ENCODE assay signal across 17 cellular contexts in the genomic region with DNA sequence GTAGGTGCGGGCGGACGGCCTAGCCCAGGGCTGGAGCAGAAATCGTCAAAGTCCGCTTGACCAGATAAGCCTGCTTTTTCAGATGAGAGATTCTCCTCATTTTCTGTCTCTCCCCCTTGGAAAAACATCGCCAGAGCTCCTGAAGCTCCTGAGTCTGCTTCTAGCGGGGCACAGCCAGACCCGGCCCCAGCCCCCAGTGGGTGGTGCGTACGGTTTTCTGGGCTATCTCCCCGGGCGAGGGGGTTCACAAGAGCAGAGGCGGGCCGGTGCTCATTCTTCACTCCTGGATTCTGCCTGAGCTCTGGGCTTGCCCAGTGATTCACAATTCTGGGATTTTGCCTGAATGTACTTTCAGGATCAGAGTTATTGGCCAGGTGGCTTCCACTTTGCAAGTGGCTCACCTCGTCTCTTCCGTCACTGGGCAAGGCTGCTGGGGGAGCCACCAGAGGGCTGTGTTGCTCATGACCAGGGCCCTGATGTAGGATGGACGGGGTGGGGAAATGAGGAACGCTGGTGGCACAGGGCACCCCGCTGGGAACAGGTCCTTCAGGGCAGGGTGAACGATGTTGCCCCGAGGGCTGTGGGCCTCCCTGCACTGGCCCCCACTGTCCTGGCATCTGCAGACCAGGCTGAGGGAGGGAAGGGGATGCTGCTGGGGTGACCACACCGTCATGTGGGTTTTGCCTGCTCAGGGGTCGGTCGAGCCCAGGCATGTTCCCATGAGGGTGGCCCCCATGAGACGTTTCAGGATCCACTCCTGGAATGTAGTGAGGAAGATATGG. TPM values are rescaled to one million over a fixed set of nuclear protein-coding genes. Genes with fewer than 3 reads are reported as not detected.
DNase-seq lines count a peak whose midpoint lies in the region; ATAC-seq, FAIRE-seq and TF ChIP-seq lines count a peak whose summit lies in the region.
"Had no signal": no experiment of that assay in that cellular context is flagged by ENCODE, and none has a peak within 500 bp of the region (broad histone marks: within the 10 kb centered on the region; RNA-seq: fewer than 3 reads in every experiment).

No MANE protein-coding gene starts in this region.

- H3K9me3 Mint-ChIP-seq in neural crest cell, result no peaks in the 10 kb centered on the region
- H3K9me3 Mint-ChIP-seq: GM23338, H9 had no signal

- CTCF ChIA-PET in GM12878 (lab: Yijun Ruan, JAX), result interaction anchor here (1.0 kb wide), 1 partner anchor 92 kb away, joined by 4 read pairs; no protein-coding TSS in a partner anchor

- peaks cover 27% of the 10 kb centered on the region for H3K79me2 ChIP-seq in GM12878 (ENCODE audit: control insufficient read depth, insufficient read depth, low read length)

- intact Hi-C loops in right cardiac atrium (cut with DNase I) (no loop called here), left cardiac atrium (cut with DNase I) (no loop called here), GM12878 (cut with micrococcal nuclease; ENCODE audit: unreplicated experiment) (no loop called here)

- peaks cover 2% of the 10 kb centered on the region for H3K36me3 Mint-ChIP-seq in neural crest cell (ENCODE audit: low read depth)

- ATAC-seq in right cardiac atrium (no peak), left cardiac atrium (no peak), GM12878 (no peak)
- ATAC-seq: GM23338, HCT116 had no signal

- RAD21 ChIA-PET in GM12878 (lab: Charles Lee; ENCODE audit: unreplicated experiment), result no interaction called here

- no peak overlapping the region for H3K4me2 ChIP-seq in GM12878 (ENCODE audit: control insufficient read depth, insufficient read depth)
- H3K4me2 ChIP-seq: GM23338 had no signal

- TF ChIP-seq CTCF in GM12878 (IDR thresholded peaks at IDR 0.05 in 2 of 3, conservative IDR thresholded peaks at IDR 0.05 in 1 of 3; ENCODE audit: control insufficient read depth in 2 of 3, extremely low read depth in 1 of 3, insufficient read depth in 1 of 3, low read depth in 3 of 3, low read length in 3 of 3) (no peak), neural crest cell (conservative IDR thresholded peaks at IDR 0.05) (no peak)

- 86% methylated on average over 25 of the region's 25 CpGs for WGBS in right cardiac atrium
- WGBS in GM12878 (ENCODE audit: insufficient coverage, insufficient replicate concordance, low lambda C conversion rate, missing lambda C conversion rate), result 98% methylated on average over 25 of the region's 25 CpGs

- no peak for TF ChIP-seq EP300 in GM12878 (IDR thresholded peaks at IDR 0.05; ENCODE audit: borderline replicate concordance in 1 of 2, control insufficient read depth in 1 of 2, low read depth in 2 of 2, low read length in 2 of 2)

- SMC1A ChIA-PET in GM12878 (lab: Charles Lee; ENCODE audit: uncharacterized antibody, unreplicated experiment), result no interaction called here

- no peak overlapping the region for H2AFZ ChIP-seq in GM12878 (ENCODE audit: control insufficient read depth, low read depth, low read length)
- H2AFZ ChIP-seq: GM23338 had no signal

- no peak overlapping the region for H3K4me3 Mint-ChIP-seq in neural crest cell
- H3K4me3 Mint-ChIP-seq: CD4-positive, alpha-beta memory T cell; GM23338 had no signal

- TF ChIP-seq POLR2A in GM12878 (IDR thresholded peaks at IDR 0.05; ENCODE audit: low read depth, low read length), result peak; percentile 52; the same call in 1 of the 2 replicates

- peaks cover under 1% of the 10 kb centered on the region for H4K20me1 ChIP-seq in GM12878 (ENCODE audit: control insufficient read depth, insufficient read depth)

- H3K9ac ChIP-seq in HUES6 (ENCODE audit: low read length) (no peak overlapping the region), GM12878 (ENCODE audit: control insufficient read depth, insufficient read depth, low read length) (no peak overlapping the region)

- H3K4me1 Mint-ChIP-seq in neural crest cell, result peaks cover 13% of the 10 kb centered on the region

- H3K4me1 ChIP-seq in right cardiac atrium (ENCODE audit: control insufficient read depth, insufficient read depth, low read length) (no peaks in the 10 kb centered on the region), HUES6 (ENCODE audit: control insufficient read depth, insufficient read depth, low read length) (peaks cover 3% of the 10 kb centered on the region), GM12878 (ENCODE audit: control insufficient read depth, insufficient read depth, low read length) (no peaks in the 10 kb centered on the region)

- TF ChIP-seq RAD21 in GM12878 (IDR thresholded peaks at IDR 0.05; ENCODE audit: insufficient read depth, low read depth, low read length), result no peak

- no peaks in the 10 kb centered on the region for H3K27me3 Mint-ChIP-seq in neural crest cell (ENCODE audit: low read depth)
- H3K27me3 Mint-ChIP-seq: CD4-positive, alpha-beta memory T cell had no signal

- no peaks in the 10 kb centered on the region for H3K27me3 ChIP-seq in right cardiac atrium (ENCODE audit: control insufficient read depth, insufficient read depth)
- H3K27me3 ChIP-seq in HUES6 (ENCODE audit: control insufficient read depth, insufficient read depth, low read length), result no peaks in the 10 kb centered on the region
- no peaks in the 10 kb centered on the region for H3K27me3 ChIP-seq in GM12878 (replicated peaks in 1 of 2; ENCODE audit: control insufficient read depth in 2 of 2, insufficient read depth in 2 of 2, low read length in 1 of 2)

- H3K27ac Mint-ChIP-seq in neural crest cell (ENCODE audit: unreplicated experiment), result peak overlapping the region; percentile 57
- H3K27ac Mint-ChIP-seq: GM23338 had no signal

- in situ Hi-C loops in GM12878 (cut with MboI), result no loop called here

- FAIRE-seq in GM12878 (lab: Jason Lieb, UNC), result no peak

- H3K4me3 ChIP-seq in right cardiac atrium (ENCODE audit: low read length) (no peak overlapping the region), HUES6 (ENCODE audit: low read depth, low read length) (no peak overlapping the region), GM12878 (no peak overlapping the region)
- H3K4me3 ChIP-seq: GM23338 had no signal

- BruUV-seq in GM12878 (replicated peaks; lab: Mats Ljungman, UMichigan), result no TSS peak

- H3K9me3 ChIP-seq in right cardiac atrium (ENCODE audit: control insufficient read depth, low read length), result no peaks in the 10 kb centered on the region
- no peaks in the 10 kb centered on the region for H3K9me3 ChIP-seq in HUES6 (ENCODE audit: control insufficient read depth, insufficient read depth, low read depth, low read length)
- H3K9me3 ChIP-seq in GM12878 (replicated peaks; ENCODE audit: control insufficient read depth, insufficient read depth, low read length), result no peaks in the 10 kb centered on the region

- DNase-seq in right cardiac atrium (peak in 2 of 3 donors; percentile 43 to 54), left cardiac atrium (no peak), GM12878 (ENCODE audit: low read depth, low spot score) (no peak), neural crest cell (ENCODE audit: low read depth, low spot score) (no peak), SHP77 (lab: John Stamatoyannopoulos, UW) (no peak)
- no peak for DNase-seq in stimulated activated CD4-positive, alpha-beta T cell treated with anti-CD3 and anti-CD28 coated beads, Interleukin-4, amount 100 ng/mL, for 4 hours
- DNase-seq: C1 segment of cervical spinal cord; Calu3; CD4-positive, alpha-beta memory T cell; COR-L47; DMS53; DMS79 treated with DMSO at 0.1 percent for 48 hours; GF-D8; H9 had no signal

- H3K36me3 ChIP-seq in HUES6 (ENCODE audit: control insufficient read depth, insufficient read depth, low read length), result peaks cover 76% of the 10 kb centered on the region
- peaks cover 35 to 36% of the 10 kb centered on the region in 2 experiments for H3K36me3 ChIP-seq in GM12878 (ENCODE audit: control insufficient read depth in 2 of 2, insufficient read depth in 2 of 2, low read length in 1 of 2)

- POLR2A ChIA-PET in GM12878 (lab: Charles Lee), result no interaction called here

- H3K27ac ChIP-seq in right cardiac atrium (ENCODE audit: low read length), result no peak overlapping the region
- H3K27ac ChIP-seq in HUES6 (ENCODE audit: low read depth, low read length), result 0 out of 2 replicates have a peak overlapping the region, but pooled peaks have one; percentile 3
- H3K27ac ChIP-seq in GM12878 (ENCODE audit: control insufficient read depth, insufficient read depth), result no peak overlapping the region

RNA-seq across cellular contexts. Expression of gene SEC16A, which starts 6.3 kb away (rescaled TPM):
- 10 to 100 TPM; 24.2 to 35.3 (median 28.6) TPM for total RNA-seq in right cardiac atrium
- polyA plus RNA-seq in right cardiac atrium, result 23.1 TPM
- total RNA-seq in left cardiac atrium, result 10 to 100 TPM; 27.4 to 40.8 TPM
- total RNA-seq in GM12878 (2013; cell fraction: nucleolus; rRNA removed), result 45.7 and 51.6 TPM in 2 replicates
- total RNA-seq in GM12878 (2014; rRNA removed), result 14.7 and 17.6 TPM in 2 replicates
- total RNA-seq in GM12878 (2014; rRNA removed; fragmentation: Illumina TruSeq; extraction: Trizol), result 8.3 and 10.0 TPM in 2 replicates
- total RNA-seq in GM12878 (2021), result 52.6 and 59.1 TPM in 2 replicates
- polyA plus RNA-seq in GM12878 (2011; ENCODE audit: low read depth), result 36.4 TPM
- polyA plus RNA-seq in GM12878 (2011; rRNA removed), result 7.3 and 9.9 TPM in 2 replicates
- polyA plus RNA-seq in GM12878 (2011; cell fraction: cytosol; rRNA removed), result 12.3 and 18.3 TPM in 2 replicates
- polyA plus RNA-seq in GM12878 (2011; cell fraction: nucleus; rRNA removed), result 44.9 and 59.4 TPM in 2 replicates
- 40.1 and 41.6 TPM in 2 replicates for polyA plus RNA-seq in GM12878 (2012)
- polyA plus RNA-seq in GM12878 (2014; fragmentation: Illumina TruSeq; extraction: Trizol), result 26.5 and 36.0 TPM in 2 replicates
- 10 to 100 TPM; 12.4 to 16.6 TPM for polyA plus RNA-seq in GM12878 (2014; fragmentation: Nextera tagmentation; extraction: Ambion mirVana)
- polyA plus RNA-seq in GM12878 (2014; rRNA removed), result 25.9 and 28.0 TPM in 2 replicates
- polyA plus RNA-seq in GM12878 (2016; fragmentation: Nextera tagmentation; extraction: Ambion mirVana), result 10 to 100 TPM; 44.6 to 44.7 TPM
- polyA minus RNA-seq in GM12878 (2011; rRNA and poly(A)+ RNA removed), result 9.8 and 13.4 TPM in 2 replicates
- polyA minus RNA-seq in GM12878 (2011; cell fraction: cytosol; rRNA and poly(A)+ RNA removed), result 19.6 and 20.7 TPM in 2 replicates
- polyA minus RNA-seq in GM12878 (2011; cell fraction: nucleus; rRNA and poly(A)+ RNA removed), result 11.8 and 19.4 TPM in 2 replicates
- 77.2 and 79.4 TPM in 2 replicates for total RNA-seq in neural crest cell

RNA-seq across cellular contexts. Expression of gene INPP5E, which starts 36.9 kb away (rescaled TPM):
- total RNA-seq in right cardiac atrium (10 to 100 TPM in 1 of 4 donors, 1 to 10 TPM in 3; 8.8 to 12.3 (median 9.2) TPM), left cardiac atrium (10 to 100 TPM in 1 of 2 donors, 1 to 10 TPM in 1; 9.5 to 10.1 TPM), GM12878 (2014; rRNA removed) (6.6 and 7.4 TPM in 2 replicates), GM12878 (2014; rRNA removed; fragmentation: Illumina TruSeq; extraction: Trizol) (3.4 and 3.6 TPM in 2 replicates), GM12878 (2021) (13.0 and 15.6 TPM in 2 replicates), neural crest cell (28.7 and 29.6 TPM in 2 replicates)
- polyA plus RNA-seq in right cardiac atrium (7.7 TPM), GM12878 (2011; rRNA removed) (4.6 and 7.1 TPM in 2 replicates), GM12878 (2014; fragmentation: Illumina TruSeq; extraction: Trizol) (2.1 and 3.4 TPM in 2 replicates), GM12878 (2014; fragmentation: Nextera tagmentation; extraction: Ambion mirVana) (1 to 10 TPM in 1 of 2 experiments, under 1 TPM in 1; 0.24 to 1.2 TPM), GM12878 (2014; rRNA removed) (14.8 and 16.0 TPM in 2 replicates), GM12878 (2016; fragmentation: Nextera tagmentation; extraction: Ambion mirVana) (1 to 10 TPM; 4.7 to 5.9 TPM)
- total RNA-seq in GM12878 (2013; cell fraction: nucleolus; rRNA removed), result 32.3 and 36.3 TPM in 2 replicates
- polyA plus RNA-seq in GM12878 (2011; ENCODE audit: low read depth), result 2.8 TPM
- polyA plus RNA-seq in GM12878 (2011; cell fraction: cytosol; rRNA removed), result 8.6 and 10.4 TPM in 2 replicates
- 78.9 and 90.5 TPM in 2 replicates for polyA plus RNA-seq in GM12878 (2011; cell fraction: nucleus; rRNA removed)
- 8.4 and 9.5 TPM in 2 replicates for polyA plus RNA-seq in GM12878 (2012)
- polyA minus RNA-seq in GM12878 (2011; rRNA and poly(A)+ RNA removed), result 4.3 and 8.1 TPM in 2 replicates
- 4.1 and 4.8 TPM in 2 replicates for polyA minus RNA-seq in GM12878 (2011; cell fraction: cytosol; rRNA and poly(A)+ RNA removed)
- 10.2 and 17.1 TPM in 2 replicates for polyA minus RNA-seq in GM12878 (2011; cell fraction: nucleus; rRNA and poly(A)+ RNA removed)

Comparison
In these comparisons a context has a peak if more than half of its experiments do, and no peak if none do; other contexts are left out.
1. DNase-seq: peak in right cardiac atrium (2 of 3); none in left cardiac atrium (single experiment), GM12878 (single experiment), neural crest cell (single experiment), stimulated activated CD4-positive, alpha-beta T cell treated with anti-CD3 and anti-CD28 coated beads, Interleukin-4, amount 100 ng/mL, for 4 hours (0 of 2) and SHP77 (0 of 2).